ENCODE assay signal across 26 cellular contexts in genomic region chr3:51958603-51959521, GRCh38. TPM values are rescaled to one million over a fixed set of nuclear protein-coding genes. Genes with fewer than 3 reads are reported as not detected.
"Had no signal": no experiment of that assay in that cellular context is flagged by ENCODE, and none has a peak within 500 bp of the region (broad histone marks: within the 10 kb centered on the region; RNA-seq: fewer than 3 reads in every experiment).

No MANE protein-coding gene starts in this region.

- H3K27me3 ChIP-seq: dorsolateral prefrontal cortex, esophagus muscularis mucosa, gastrocnemius medialis, tibial artery, upper lobe of right lung had no signal

- ATAC-seq: gastrocnemius medialis; left colon; natural killer cell; sciatic nerve; stimulated activated memory B cell treated with anti-CD40 and anti-IgM and Interleukin-4, amounts not matched to agents 10 μg/mL and 1 μg/mL and 100 μg/mL, for 72 hours; upper lobe of right lung had no signal

- DNase-seq: central memory CD4-positive, alpha-beta T cell; cortex of kidney; dorsolateral prefrontal cortex; effector CD8-positive, alpha-beta T cell; gastrocnemius medialis; kidney; left colon; natural killer cell; occipital lobe; spleen; stimulated activated CD4-positive, alpha-beta T cell treated with anti-CD3 and anti-CD28 coated beads, Interleukin-15, amount 100 ng/mL, for 24 hours; stimulated activated CD4-positive, alpha-beta T cell treated with anti-CD3 and anti-CD28 coated beads, Interleukin-1b, Interleukin-23, amount 100 ng/mL, for 48 hours; stimulated activated CD4-positive, alpha-beta T cell treated with anti-CD3 and anti-CD28 coated beads, Interleukin-4, amount 100 ng/mL, for 24 hours; tibial artery; upper lobe of right lung had no signal

- H3K27ac Mint-ChIP-seq: natural killer cell; neural progenitor cell; stimulated activated memory B cell treated with anti-CD40 and anti-IgM and Interleukin-4, amounts not matched to agents 10 μg/mL and 1 μg/mL and 100 μg/mL, for 72 hours; stimulated activated naive CD8-positive, alpha-beta T cell treated with anti-CD3 and anti-CD28 coated beads, Interleukin-15, Interleukin-2, amounts not matched to agents 100 ng/mL and 50 ng/mL, for 24 hours had no signal

- H3K4me1 Mint-ChIP-seq: stimulated activated memory B cell treated with anti-CD40 and anti-IgM and Interleukin-4, amounts not matched to agents 10 μg/mL and 1 μg/mL and 100 μg/mL, for 72 hours had no signal

- H3K36me3 Mint-ChIP-seq: natural killer cell had no signal

- H3K4me2 ChIP-seq: neural progenitor cell had no signal

- H3K9ac ChIP-seq: neural progenitor cell, parathyroid adenoma had no signal

- H3K9me3 ChIP-seq: esophagus muscularis mucosa, gastrocnemius medialis, prostate gland, spleen, tibial artery, upper lobe of right lung had no signal

- H3K79me2 ChIP-seq: parathyroid adenoma had no signal

- H3K9me3 Mint-ChIP-seq: natural killer cell; neural progenitor cell; stimulated activated memory B cell treated with anti-CD40 and anti-IgM and Interleukin-4, amounts not matched to agents 10 μg/mL and 1 μg/mL and 100 μg/mL, for 72 hours; stimulated activated naive CD8-positive, alpha-beta T cell treated with anti-CD3 and anti-CD28 coated beads, Interleukin-15, Interleukin-2, amounts not matched to agents 100 ng/mL and 50 ng/mL, for 24 hours had no signal

- H3K27ac ChIP-seq: epithelial cell of prostate, esophagus muscularis mucosa, neural progenitor cell, parathyroid adenoma, prostate gland, spleen, tibial artery, upper lobe of right lung had no signal

- H3K36me3 ChIP-seq: neural progenitor cell, prostate gland, upper lobe of right lung had no signal

- H3K4me3 ChIP-seq: esophagus muscularis mucosa, gastrocnemius medialis, neural progenitor cell, prostate gland, spleen, tibial artery, upper lobe of right lung had no signal

- H2AFZ ChIP-seq: neural progenitor cell, parathyroid adenoma had no signal

- H3K4me3 Mint-ChIP-seq: natural killer cell; neural progenitor cell; stimulated activated memory B cell treated with anti-CD40 and anti-IgM and Interleukin-4, amounts not matched to agents 10 μg/mL and 1 μg/mL and 100 μg/mL, for 72 hours; stimulated activated naive CD8-positive, alpha-beta T cell treated with anti-CD3 and anti-CD28 coated beads, Interleukin-15, Interleukin-2, amounts not matched to agents 100 ng/mL and 50 ng/mL, for 24 hours had no signal

RNA-seq across cellular contexts. Expression of gene GPR62, which starts 3.7 kb away (rescaled TPM):
- total RNA-seq: left colon, lower leg skin, myocyte, natural killer cell, renal cortical epithelial cell, upper lobe of right lung had no signal
